In the genomic region with DNA sequence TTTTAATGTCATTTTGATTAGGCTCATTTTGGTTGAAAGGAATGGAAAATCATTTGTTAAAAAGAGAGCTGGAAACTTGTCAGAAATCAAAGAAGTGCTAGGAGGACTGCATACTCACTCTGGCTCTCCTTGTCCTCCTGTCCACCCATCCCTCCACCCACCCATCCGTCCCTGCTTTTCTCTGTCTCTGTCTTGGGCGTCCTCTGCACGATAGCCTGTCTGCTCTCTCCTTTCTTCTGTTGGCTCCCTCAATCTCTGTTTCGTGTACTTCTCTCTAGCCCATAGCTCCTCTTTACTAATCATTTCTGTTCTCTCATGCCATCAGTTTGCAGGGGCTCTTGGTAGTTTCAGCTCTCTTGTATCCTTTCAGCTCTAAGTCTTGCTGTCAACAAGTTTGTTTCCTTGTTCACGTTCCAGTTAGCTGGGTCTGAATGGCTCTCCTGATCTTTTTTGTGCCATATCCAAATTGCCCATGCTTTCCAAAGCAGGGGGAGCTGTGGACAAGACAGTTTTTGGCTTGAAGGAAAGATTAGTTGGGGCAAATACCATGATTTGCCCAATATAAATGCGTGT, we compare ENCODE assay signal across 21 cellular contexts.
DNase-seq lines count a peak whose midpoint lies in the region; ATAC-seq and TF ChIP-seq lines count a peak whose summit lies in the region.
"Had no signal": no experiment of that assay in that cellular context is flagged by ENCODE, and none has a peak within 500 bp of the region (broad histone marks: within the 10 kb centered on the region; RNA-seq: fewer than 3 reads in every experiment).

No MANE protein-coding gene starts in this region.

- H3K36me3 ChIP-seq in stomach smooth muscle (ENCODE audit: control insufficient read depth in 2 of 2, insufficient read depth in 2 of 2, low read length in 2 of 2), result no peaks in the 10 kb centered on the region
- H3K36me3 ChIP-seq: heart right ventricle, thoracic aorta had no signal

- POLR2A ChIA-PET in WTC11 (lab: Charles Lee), result no interaction called here

- no peak for TF ChIP-seq CTCF in WTC11 (IDR thresholded peaks at IDR 0.05)

- no peaks in the 10 kb centered on the region for H3K9me3 ChIP-seq in stomach smooth muscle (ENCODE audit: control insufficient read depth in 2 of 2, low read length in 2 of 2)
- H3K9me3 ChIP-seq: mucosa of descending colon, thoracic aorta had no signal

- H3K4me1 ChIP-seq in stomach smooth muscle (ENCODE audit: control insufficient read depth, insufficient read depth, low read length), result peaks cover 25% of the 10 kb centered on the region

- no peak for ATAC-seq in WTC11
- ATAC-seq: mucosa of descending colon had no signal

- H3K9ac ChIP-seq in stomach smooth muscle (ENCODE audit: low read length in 2 of 2), result peak overlapping the region in 1 of 2 donors; percentile 12

- no peak overlapping the region for H3K4me3 Mint-ChIP-seq in activated naive CD8-positive, alpha-beta T cell
- no peak overlapping the region for H3K4me3 Mint-ChIP-seq in activated naive CD8-positive, alpha-beta T cell treated with anti-CD3 and anti-CD28 coated beads for 36 hours
- H3K4me3 Mint-ChIP-seq in WTC11 (no peak overlapping the region), immature natural killer cell (peak overlapping the region in 1 of 5 donors; percentile 43)
- H3K4me3 Mint-ChIP-seq: HFFc6 had no signal

- peak overlapping the region; percentile 25 for H3K27ac ChIP-seq in stomach smooth muscle (ENCODE audit: low read length)
- H3K27ac ChIP-seq: C4-2B, RWPE1, thoracic aorta had no signal

- DNase-seq in activated naive CD8-positive, alpha-beta T cell treated with anti-CD3 and anti-CD28 coated beads for 36 hours, result no peak
- no peak for DNase-seq in WTC11 (ENCODE audit: low spot score)
- DNase-seq in immature natural killer cell, result no peak
- DNase-seq in activated effector memory CD4-positive, alpha-beta T cell treated with Interleukin-2 at 50 U/mL for 16 hours, result no peak
- DNase-seq in kidney tubule cell (ENCODE audit: low spot score), result no peak
- DNase-seq in germinal center (ENCODE audit: low spot score), result no peak
- DNase-seq: activated CD8-positive, alpha-beta memory T cell treated with anti-CD3 and anti-CD28 coated beads, Interleukin-2, amount 50 U/mL, for 48 hours; activated naive CD4-positive, alpha-beta T cell treated with Interleukin-2 at 50 U/mL for 16 hours; cortex of kidney; heart right ventricle; HFFc6; Kasumi-1; mucosa of descending colon; NCI-H1092; NCI-H2081; stimulated activated CD4-positive, alpha-beta T cell treated with anti-CD3 and anti-CD28 coated beads, Interleukin-12 subunit alpha, Interleukin-12 subunit beta, amount 100 ng/mL, for 4 hours had no signal

- H3K27me3 ChIP-seq in stomach smooth muscle (ENCODE audit: control insufficient read depth in 1 of 2, insufficient read depth in 2 of 2, low read length in 2 of 2), result no peaks in the 10 kb centered on the region
- H3K27me3 ChIP-seq: heart right ventricle had no signal

- H3K4me1 Mint-ChIP-seq in activated naive CD8-positive, alpha-beta T cell (ENCODE audit: low read depth), result peaks cover 73% of the 10 kb centered on the region
- peaks cover 70% of the 10 kb centered on the region for H3K4me1 Mint-ChIP-seq in activated naive CD8-positive, alpha-beta T cell treated with anti-CD3 and anti-CD28 coated beads for 36 hours
- H3K4me1 Mint-ChIP-seq in WTC11 (peaks cover 21% of the 10 kb centered on the region), immature natural killer cell (peaks cover 67 to 94% of the 10 kb centered on the region in 2 donors)

- H3K27me3 Mint-ChIP-seq in activated naive CD8-positive, alpha-beta T cell, result no peaks in the 10 kb centered on the region
- H3K27me3 Mint-ChIP-seq in activated naive CD8-positive, alpha-beta T cell treated with anti-CD3 and anti-CD28 coated beads for 36 hours, result no peaks in the 10 kb centered on the region
- H3K27me3 Mint-ChIP-seq in WTC11 (ENCODE audit: low read depth) (no peaks in the 10 kb centered on the region), immature natural killer cell (ENCODE audit: low read depth in 3 of 3) (peaks cover 0 to 2% (median 2%) of the 10 kb centered on the region in 3 donors)

- H3K27ac Mint-ChIP-seq in activated naive CD8-positive, alpha-beta T cell, result peak overlapping the region; percentile 24
- H3K27ac Mint-ChIP-seq in activated naive CD8-positive, alpha-beta T cell treated with anti-CD3 and anti-CD28 coated beads for 36 hours, result no peak overlapping the region
- H3K27ac Mint-ChIP-seq in WTC11, result peak overlapping the region; percentile 19; the same call in 1 of the 2 replicates
- peak overlapping the region; percentile 19 to 92 (median 50) for H3K27ac Mint-ChIP-seq in immature natural killer cell
- H3K27ac Mint-ChIP-seq: HFFc6 had no signal

- peak overlapping the region in 1 of 2 donors; percentile 10 for H3K4me3 ChIP-seq in stomach smooth muscle (ENCODE audit: low read length in 2 of 2)
- H3K4me3 ChIP-seq: heart right ventricle, mucosa of descending colon, thoracic aorta had no signal

- H3K9me3 Mint-ChIP-seq in activated naive CD8-positive, alpha-beta T cell (ENCODE audit: low read depth), result no peaks in the 10 kb centered on the region
- no peaks in the 10 kb centered on the region for H3K9me3 Mint-ChIP-seq in activated naive CD8-positive, alpha-beta T cell treated with anti-CD3 and anti-CD28 coated beads for 36 hours
- no peaks in the 10 kb centered on the region for H3K9me3 Mint-ChIP-seq in WTC11
- H3K9me3 Mint-ChIP-seq in immature natural killer cell, result no peaks in the 10 kb centered on the region
- H3K9me3 Mint-ChIP-seq: HFFc6 had no signal

- CTCF ChIA-PET in WTC11 (lab: Charles Lee), result interaction anchor here (0.6 kb wide), 1 partner anchor 286 kb away, joined by 3 read pairs; no protein-coding TSS in a partner anchor

- peaks cover 7% of the 10 kb centered on the region for H3K36me3 Mint-ChIP-seq in activated naive CD8-positive, alpha-beta T cell
- H3K36me3 Mint-ChIP-seq in activated naive CD8-positive, alpha-beta T cell treated with anti-CD3 and anti-CD28 coated beads for 36 hours, result peaks cover 9% of the 10 kb centered on the region
- H3K36me3 Mint-ChIP-seq in WTC11, result no peaks in the 10 kb centered on the region
- H3K36me3 Mint-ChIP-seq in immature natural killer cell, result peaks cover 0 to 5% (median 0%) of the 10 kb centered on the region in 3 donors

TF ChIP-seq in WTC11, 78 proteins besides CTCF, POLR2A, EP300 and RAD21:
- TF ChIP-seq, protein P1, sequence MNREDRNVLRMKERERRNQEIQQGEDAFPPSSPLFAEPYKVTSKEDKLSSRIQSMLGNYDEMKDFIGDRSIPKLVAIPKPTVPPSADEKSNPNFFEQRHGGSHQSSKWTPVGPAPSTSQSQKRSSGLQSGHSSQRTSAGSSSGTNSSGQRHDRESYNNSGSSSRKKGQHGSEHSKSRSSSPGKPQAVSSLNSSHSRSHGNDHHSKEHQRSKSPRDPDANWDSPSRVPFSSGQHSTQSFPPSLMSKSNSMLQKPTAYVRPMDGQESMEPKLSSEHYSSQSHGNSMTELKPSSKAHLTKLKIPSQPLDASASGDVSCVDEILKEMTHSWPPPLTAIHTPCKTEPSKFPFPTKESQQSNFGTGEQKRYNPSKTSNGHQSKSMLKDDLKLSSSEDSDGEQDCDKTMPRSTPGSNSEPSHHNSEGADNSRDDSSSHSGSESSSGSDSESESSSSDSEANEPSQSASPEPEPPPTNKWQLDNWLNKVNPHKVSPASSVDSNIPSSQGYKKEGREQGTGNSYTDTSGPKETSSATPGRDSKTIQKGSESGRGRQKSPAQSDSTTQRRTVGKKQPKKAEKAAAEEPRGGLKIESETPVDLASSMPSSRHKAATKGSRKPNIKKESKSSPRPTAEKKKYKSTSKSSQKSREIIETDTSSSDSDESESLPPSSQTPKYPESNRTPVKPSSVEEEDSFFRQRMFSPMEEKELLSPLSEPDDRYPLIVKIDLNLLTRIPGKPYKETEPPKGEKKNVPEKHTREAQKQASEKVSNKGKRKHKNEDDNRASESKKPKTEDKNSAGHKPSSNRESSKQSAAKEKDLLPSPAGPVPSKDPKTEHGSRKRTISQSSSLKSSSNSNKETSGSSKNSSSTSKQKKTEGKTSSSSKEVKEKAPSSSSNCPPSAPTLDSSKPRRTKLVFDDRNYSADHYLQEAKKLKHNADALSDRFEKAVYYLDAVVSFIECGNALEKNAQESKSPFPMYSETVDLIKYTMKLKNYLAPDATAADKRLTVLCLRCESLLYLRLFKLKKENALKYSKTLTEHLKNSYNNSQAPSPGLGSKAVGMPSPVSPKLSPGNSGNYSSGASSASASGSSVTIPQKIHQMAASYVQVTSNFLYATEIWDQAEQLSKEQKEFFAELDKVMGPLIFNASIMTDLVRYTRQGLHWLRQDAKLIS (CRISPR knock-in tag; IDR thresholded peaks at IDR 0.05; ENCODE audit: borderline replicate concordance), result no peak
- TF ChIP-seq MYBL2 (CRISPR knock-in tag; IDR thresholded peaks at IDR 0.05), result no peak
- no peak for TF ChIP-seq SMAD4 (CRISPR knock-in tag; IDR thresholded peaks at IDR 0.05)
